ENCODE assay signal across 8 cellular contexts in the genomic region with DNA sequence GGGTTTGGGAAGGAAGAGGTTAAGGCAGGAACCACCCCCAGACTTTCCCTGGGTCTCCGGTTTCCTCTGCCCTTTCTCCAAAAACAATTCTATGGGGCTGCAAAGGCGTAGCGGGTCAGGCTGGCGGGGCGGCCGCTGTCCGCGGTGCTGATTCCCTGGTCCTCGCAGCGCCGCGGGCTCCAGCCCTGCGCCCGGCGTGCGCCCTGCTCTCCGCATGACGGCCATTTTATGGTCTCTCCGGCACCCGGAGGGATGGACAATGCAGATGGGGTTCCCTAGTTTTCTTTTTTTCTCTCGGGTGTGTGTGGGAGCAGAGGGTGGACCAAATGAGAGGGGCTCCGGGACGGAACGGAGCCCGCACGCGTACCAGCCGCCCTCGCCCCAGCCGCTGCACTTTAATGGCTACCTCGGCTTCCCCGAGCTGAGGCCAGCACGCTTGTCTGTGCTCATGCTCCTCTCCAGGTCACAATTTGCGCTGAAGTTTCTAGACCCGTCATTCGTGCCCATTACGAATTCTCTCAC. TPM values are rescaled to one million over a fixed set of nuclear protein-coding genes. Genes with fewer than 3 reads are reported as not detected.
DNase-seq lines count a peak whose midpoint lies in the region; ATAC-seq and TF ChIP-seq lines count a peak whose summit lies in the region.

No MANE protein-coding gene starts in this region.

- peaks cover 39 to 83% of the 10 kb centered on the region in 2 donors for H3K27me3 ChIP-seq in left lung

- H3K27ac Mint-ChIP-seq in natural killer cell treated with Interleukin-12 subunit alpha and Interleukin-12 subunit beta and Interleukin-15 and Interleukin-18, amount 100 ng/mL, for 72 hours: no peak overlapping the region

- H3K4me1 ChIP-seq in left lung: no peaks in the 10 kb centered on the region

- H3K9me3 Mint-ChIP-seq in natural killer cell treated with Interleukin-12 subunit alpha and Interleukin-12 subunit beta and Interleukin-15 and Interleukin-18, amount 100 ng/mL, for 72 hours: peaks cover 3% of the 10 kb centered on the region

- intact Hi-C loops in left lung (cut with DNase I): no loop called here

- no peaks in the 10 kb centered on the region for H3K4me1 Mint-ChIP-seq in natural killer cell treated with Interleukin-12 subunit alpha and Interleukin-12 subunit beta and Interleukin-15 and Interleukin-18, amount 100 ng/mL, for 72 hours (ENCODE audit: low read depth in 2 of 2)

- no peak overlapping the region for H3K27ac ChIP-seq in left lung

- H3K9me3 ChIP-seq in left lung: no peaks in the 10 kb centered on the region

- peaks cover 37 to 44% of the 10 kb centered on the region in 2 donors for H3K27me3 Mint-ChIP-seq in natural killer cell treated with Interleukin-12 subunit alpha and Interleukin-12 subunit beta and Interleukin-15 and Interleukin-18, amount 100 ng/mL, for 72 hours

- ATAC-seq in left lung (peak; percentile 86), HG03439 (IDR thresholded peaks at IDR 0.05; ENCODE audit: unreplicated experiment) (no peak), HG03457 (IDR thresholded peaks at IDR 0.05; ENCODE audit: unreplicated experiment) (no peak)
- ATAC-seq in natural killer cell treated with Interleukin-12 subunit alpha and Interleukin-12 subunit beta and Interleukin-15 and Interleukin-18, amount 100 ng/mL, for 72 hours: no peak

- no peak for TF ChIP-seq CTCF in left lung (IDR thresholded peaks at IDR 0.05)

- no peak overlapping the region for H3K4me3 ChIP-seq in left lung

- peaks cover 5% of the 10 kb centered on the region for H3K36me3 Mint-ChIP-seq in natural killer cell treated with Interleukin-12 subunit alpha and Interleukin-12 subunit beta and Interleukin-15 and Interleukin-18, amount 100 ng/mL, for 72 hours

- peak; percentile 53 for DNase-seq in DMS153 (lab: John Stamatoyannopoulos, UW)
- peak; percentile 6 for DNase-seq in LHCN-M2 (ENCODE audit: low read depth)
- peak; percentile 61 for DNase-seq in cerebellum (ENCODE audit: low spot score)
- DNase-seq in left lung: peak in 1 of 2 donors; percentile 71
- no peak for DNase-seq in RKO (ENCODE audit: low spot score)
- no peak for DNase-seq in natural killer cell treated with Interleukin-12 subunit alpha and Interleukin-12 subunit beta and Interleukin-15 and Interleukin-18, amount 100 ng/mL, for 72 hours (ENCODE audit: low spot score)

- no peak overlapping the region for H3K4me3 Mint-ChIP-seq in natural killer cell treated with Interleukin-12 subunit alpha and Interleukin-12 subunit beta and Interleukin-15 and Interleukin-18, amount 100 ng/mL, for 72 hours

- no peaks in the 10 kb centered on the region for H3K36me3 ChIP-seq in left lung

RNA-seq across cellular contexts. Expression of a gene that starts 1.6 kb away (rescaled TPM):
- not detected in 2 replicates for total RNA-seq in LHCN-M2 (2014; rRNA removed)
- polyA plus RNA-seq in LHCN-M2 (2012): not detected
- total RNA-seq in cerebellum: 32.3 TPM
- total RNA-seq in left lung: not detected
- not detected for total RNA-seq in natural killer cell treated with Interleukin-12 subunit alpha and Interleukin-12 subunit beta and Interleukin-15 and Interleukin-18, amount 100 ng/mL, for 72 hours

Comparison
In these comparisons a context has a peak if more than half of its experiments do, and no peak if none do; other contexts are left out.
1. DNase-seq: peak in DMS153 (single experiment), LHCN-M2 (single experiment) and cerebellum (single experiment); none in RKO (single experiment) and natural killer cell treated with Interleukin-12 subunit alpha and Interleukin-12 subunit beta and Interleukin-15 and Interleukin-18, amount 100 ng/mL, for 72 hours (single experiment).
2. RNA of a gene that starts 1.6 kb away (total RNA-seq): 32.3 TPM in cerebellum (single experiment); not detected in LHCN-M2, not detected in left lung and not detected in natural killer cell treated with Interleukin-12 subunit alpha and Interleukin-12 subunit beta and Interleukin-15 and Interleukin-18, amount 100 ng/mL, for 72 hours; every median in the first group is over 10 times any median in the second.